ENCODE assay signal across 1 cellular context in the genomic region with DNA sequence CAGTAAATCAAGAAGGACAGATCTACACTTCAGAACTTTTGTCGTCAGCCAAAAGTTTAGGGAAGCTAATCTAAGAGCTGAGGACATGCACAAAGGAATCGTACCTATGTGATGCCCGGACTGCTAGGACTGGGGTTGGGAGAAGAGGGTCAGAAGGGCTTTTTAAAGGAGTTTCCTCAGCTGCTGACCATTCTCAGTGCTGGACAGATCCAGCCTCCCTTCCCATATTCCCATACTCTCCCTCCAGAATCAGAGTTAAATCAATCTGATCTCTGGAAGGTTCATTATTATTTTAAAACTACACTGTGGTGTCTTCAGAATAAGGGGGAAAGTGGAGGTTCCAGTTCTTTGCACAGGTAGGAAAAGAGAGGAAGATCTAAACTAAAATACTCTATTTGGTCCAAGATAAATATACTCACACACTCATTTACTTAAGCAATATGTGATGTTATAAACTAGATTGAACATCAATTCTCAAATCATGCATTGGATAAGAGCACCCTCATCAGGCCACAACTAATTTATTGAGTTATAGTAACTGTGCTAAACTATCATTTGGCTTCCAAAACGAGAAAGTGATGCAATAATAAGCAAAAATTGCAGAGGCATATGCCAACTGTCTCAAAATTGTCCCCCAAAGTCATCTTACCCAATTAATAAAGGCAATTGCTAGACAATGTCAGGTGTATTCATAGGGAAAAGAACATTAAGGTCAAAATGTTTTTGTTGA.
TF ChIP-seq lines count a peak whose summit lies in the region.

No MANE protein-coding gene starts in this region.

TF ChIP-seq in HEK293, 187 proteins besides CTCF, POLR2A, EP300 and RAD21 (continued from another document):
- TF ChIP-seq, protein P1, sequence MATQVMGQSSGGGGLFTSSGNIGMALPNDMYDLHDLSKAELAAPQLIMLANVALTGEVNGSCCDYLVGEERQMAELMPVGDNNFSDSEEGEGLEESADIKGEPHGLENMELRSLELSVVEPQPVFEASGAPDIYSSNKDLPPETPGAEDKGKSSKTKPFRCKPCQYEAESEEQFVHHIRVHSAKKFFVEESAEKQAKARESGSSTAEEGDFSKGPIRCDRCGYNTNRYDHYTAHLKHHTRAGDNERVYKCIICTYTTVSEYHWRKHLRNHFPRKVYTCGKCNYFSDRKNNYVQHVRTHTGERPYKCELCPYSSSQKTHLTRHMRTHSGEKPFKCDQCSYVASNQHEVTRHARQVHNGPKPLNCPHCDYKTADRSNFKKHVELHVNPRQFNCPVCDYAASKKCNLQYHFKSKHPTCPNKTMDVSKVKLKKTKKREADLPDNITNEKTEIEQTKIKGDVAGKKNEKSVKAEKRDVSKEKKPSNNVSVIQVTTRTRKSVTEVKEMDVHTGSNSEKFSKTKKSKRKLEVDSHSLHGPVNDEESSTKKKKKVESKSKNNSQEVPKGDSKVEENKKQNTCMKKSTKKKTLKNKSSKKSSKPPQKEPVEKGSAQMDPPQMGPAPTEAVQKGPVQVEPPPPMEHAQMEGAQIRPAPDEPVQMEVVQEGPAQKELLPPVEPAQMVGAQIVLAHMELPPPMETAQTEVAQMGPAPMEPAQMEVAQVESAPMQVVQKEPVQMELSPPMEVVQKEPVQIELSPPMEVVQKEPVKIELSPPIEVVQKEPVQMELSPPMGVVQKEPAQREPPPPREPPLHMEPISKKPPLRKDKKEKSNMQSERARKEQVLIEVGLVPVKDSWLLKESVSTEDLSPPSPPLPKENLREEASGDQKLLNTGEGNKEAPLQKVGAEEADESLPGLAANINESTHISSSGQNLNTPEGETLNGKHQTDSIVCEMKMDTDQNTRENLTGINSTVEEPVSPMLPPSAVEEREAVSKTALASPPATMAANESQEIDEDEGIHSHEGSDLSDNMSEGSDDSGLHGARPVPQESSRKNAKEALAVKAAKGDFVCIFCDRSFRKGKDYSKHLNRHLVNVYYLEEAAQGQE (tag by site-specific recombination; IDR thresholded peaks at IDR 0.05) = peak; percentile 63
- TF ChIP-seq ZNF600 (tag by site-specific recombination; IDR thresholded peaks at IDR 0.05) = no peak
